In genomic region chr4:54064317-54065275, GRCh38 we compare ENCODE assay signal across 1 cellular context.
TF ChIP-seq lines count a peak whose summit lies in the region.

CHIC2 (minus strand) TSS chr4:54064605; CDS start chr4:54064300, 305 bp downstream.

TF ChIP-seq in HepG2, 621 proteins besides CTCF, POLR2A, EP300 and RAD21 (continued from another document and continues in another):
- TF ChIP-seq, protein P1, sequence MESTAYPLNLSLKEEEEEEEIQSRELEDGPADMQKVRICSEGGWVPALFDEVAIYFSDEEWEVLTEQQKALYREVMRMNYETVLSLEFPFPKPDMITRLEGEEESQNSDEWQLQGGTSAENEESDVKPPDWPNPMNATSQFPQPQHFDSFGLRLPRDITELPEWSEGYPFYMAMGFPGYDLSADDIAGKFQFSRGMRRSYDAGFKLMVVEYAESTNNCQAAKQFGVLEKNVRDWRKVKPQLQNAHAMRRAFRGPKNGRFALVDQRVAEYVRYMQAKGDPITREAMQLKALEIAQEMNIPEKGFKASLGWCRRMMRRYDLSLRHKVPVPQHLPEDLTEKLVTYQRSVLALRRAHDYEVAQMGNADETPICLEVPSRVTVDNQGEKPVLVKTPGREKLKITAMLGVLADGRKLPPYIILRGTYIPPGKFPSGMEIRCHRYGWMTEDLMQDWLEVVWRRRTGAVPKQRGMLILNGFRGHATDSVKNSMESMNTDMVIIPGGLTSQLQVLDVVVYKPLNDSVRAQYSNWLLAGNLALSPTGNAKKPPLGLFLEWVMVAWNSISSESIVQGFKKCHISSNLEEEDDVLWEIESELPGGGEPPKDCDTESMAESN (CRISPR knock-in tag; conservative IDR thresholded peaks at IDR 0.05): 0 out of 2 replicates have a peak, but pooled peaks have one; percentile 74
- TF ChIP-seq ELF4 (CRISPR knock-in tag; IDR thresholded peaks at IDR 0.05; ENCODE audit: borderline replicate concordance): 0 out of 2 replicates have a peak, but pooled peaks have one; percentile 11
- TF ChIP-seq NR0B2 (CRISPR knock-in tag; IDR thresholded peaks at IDR 0.05): peak; percentile 45; the same call in 1 of the 2 replicates
- 0 out of 2 replicates have a peak, but pooled peaks have one; percentile 69 for TF ChIP-seq MED1 (CRISPR knock-in tag; IDR thresholded peaks at IDR 0.05)
- no peak for TF ChIP-seq SNRNP70 (IDR thresholded peaks at IDR 0.05; ENCODE audit: low read depth, low read length)
- TF ChIP-seq TEF (CRISPR knock-in tag; IDR thresholded peaks at IDR 0.05): no peak
- TF ChIP-seq HDAC2 (CRISPR knock-in tag; IDR thresholded peaks at IDR 0.05): 0 out of 2 replicates have a peak, but pooled peaks have one; percentile 9
- peak; percentile 85; the same call in 2 of the 3 replicates for TF ChIP-seq MXI1 (IDR thresholded peaks at IDR 0.05; ENCODE audit: borderline replicate concordance, low read depth, low read length)
- 0 out of 2 replicates have a peak, but pooled peaks have one; percentile 21 for TF ChIP-seq CEBPG (CRISPR knock-in tag; IDR thresholded peaks at IDR 0.05)
- no peak for TF ChIP-seq ZNF275 (CRISPR knock-in tag; IDR thresholded peaks at IDR 0.05; ENCODE audit: borderline replicate concordance)
- peak; percentile 30; the same call in 1 of the 2 replicates for TF ChIP-seq ZNF564 (CRISPR knock-in tag; IDR thresholded peaks at IDR 0.05)
- TF ChIP-seq ZNF781 (CRISPR knock-in tag; IDR thresholded peaks at IDR 0.05; ENCODE audit: borderline replicate concordance, not compliant biosample characterization): peak; percentile 33
- TF ChIP-seq KLF11 (CRISPR knock-in tag; IDR thresholded peaks at IDR 0.05): peak; percentile 71; the same call in 1 of the 2 replicates
- TF ChIP-seq FOXP1 (IDR thresholded peaks at IDR 0.05): no peak; the same call in 1 of the 2 replicates
- peak; percentile 55 for TF ChIP-seq FOXP1 (CRISPR knock-in tag; IDR thresholded peaks at IDR 0.05)
- 0 out of 2 replicates have a peak, but pooled peaks have one; percentile 7 for TF ChIP-seq HNRNPL (IDR thresholded peaks at IDR 0.05; ENCODE audit: low read depth, low read length)
- TF ChIP-seq, protein P2, sequence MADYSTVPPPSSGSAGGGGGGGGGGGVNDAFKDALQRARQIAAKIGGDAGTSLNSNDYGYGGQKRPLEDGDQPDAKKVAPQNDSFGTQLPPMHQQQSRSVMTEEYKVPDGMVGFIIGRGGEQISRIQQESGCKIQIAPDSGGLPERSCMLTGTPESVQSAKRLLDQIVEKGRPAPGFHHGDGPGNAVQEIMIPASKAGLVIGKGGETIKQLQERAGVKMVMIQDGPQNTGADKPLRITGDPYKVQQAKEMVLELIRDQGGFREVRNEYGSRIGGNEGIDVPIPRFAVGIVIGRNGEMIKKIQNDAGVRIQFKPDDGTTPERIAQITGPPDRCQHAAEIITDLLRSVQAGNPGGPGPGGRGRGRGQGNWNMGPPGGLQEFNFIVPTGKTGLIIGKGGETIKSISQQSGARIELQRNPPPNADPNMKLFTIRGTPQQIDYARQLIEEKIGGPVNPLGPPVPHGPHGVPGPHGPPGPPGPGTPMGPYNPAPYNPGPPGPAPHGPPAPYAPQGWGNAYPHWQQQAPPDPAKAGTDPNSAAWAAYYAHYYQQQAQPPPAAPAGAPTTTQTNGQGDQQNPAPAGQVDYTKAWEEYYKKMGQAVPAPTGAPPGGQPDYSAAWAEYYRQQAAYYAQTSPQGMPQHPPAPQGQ (CRISPR knock-in tag; IDR thresholded peaks at IDR 0.05; ENCODE audit: borderline replicate concordance): no peak
- TF ChIP-seq FOSL2 (CRISPR knock-in tag; IDR thresholded peaks at IDR 0.05): no peak; the same call in 1 of the 2 replicates
- TF ChIP-seq HINFP (CRISPR knock-in tag; IDR thresholded peaks at IDR 0.05; ENCODE audit: low read depth): no peak
- TF ChIP-seq RBM22 (optimal IDR thresholded peaks at IDR 0.05; ENCODE audit: low read length): no peak
- TF ChIP-seq ATF7-NPFF (CRISPR knock-in tag; IDR thresholded peaks at IDR 0.05; ENCODE audit: low read depth): 0 out of 2 replicates have a peak, but pooled peaks have one; percentile 50
- no peak for TF ChIP-seq ZNF446 (CRISPR knock-in tag; IDR thresholded peaks at IDR 0.05)
- TF ChIP-seq IRF2 (CRISPR knock-in tag; IDR thresholded peaks at IDR 0.05): peak; percentile 52; the same call in 1 of the 2 replicates
- TF ChIP-seq CBFB (CRISPR knock-in tag; IDR thresholded peaks at IDR 0.05): peak; percentile 49; the same call in 1 of the 2 replicates
- TF ChIP-seq HOXD1 (CRISPR knock-in tag; IDR thresholded peaks at IDR 0.05): 0 out of 2 replicates have a peak, but pooled peaks have one; percentile 18
- TF ChIP-seq SYNCRIP (IDR thresholded peaks at IDR 0.05; ENCODE audit: insufficient read depth, low read depth, low read length): no peak
- TF ChIP-seq, protein P3, sequence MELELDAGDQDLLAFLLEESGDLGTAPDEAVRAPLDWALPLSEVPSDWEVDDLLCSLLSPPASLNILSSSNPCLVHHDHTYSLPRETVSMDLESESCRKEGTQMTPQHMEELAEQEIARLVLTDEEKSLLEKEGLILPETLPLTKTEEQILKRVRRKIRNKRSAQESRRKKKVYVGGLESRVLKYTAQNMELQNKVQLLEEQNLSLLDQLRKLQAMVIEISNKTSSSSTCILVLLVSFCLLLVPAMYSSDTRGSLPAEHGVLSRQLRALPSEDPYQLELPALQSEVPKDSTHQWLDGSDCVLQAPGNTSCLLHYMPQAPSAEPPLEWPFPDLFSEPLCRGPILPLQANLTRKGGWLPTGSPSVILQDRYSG (CRISPR knock-in tag; IDR thresholded peaks at IDR 0.05): no peak
- peak; percentile 69; the same call in 1 of the 2 replicates for TF ChIP-seq ZNF616 (CRISPR knock-in tag; IDR thresholded peaks at IDR 0.05; ENCODE audit: low read depth)
- no peak for TF ChIP-seq ZBTB37 (CRISPR knock-in tag; IDR thresholded peaks at IDR 0.05)
- peak; percentile 39; the same call in 1 of the 2 replicates for TF ChIP-seq SIN3B (IDR thresholded peaks at IDR 0.05; ENCODE audit: low read length)
- TF ChIP-seq ZNF788 (CRISPR knock-in tag; IDR thresholded peaks at IDR 0.05; ENCODE audit: borderline replicate concordance): peak; percentile 32; the same call in 1 of the 2 replicates
- no peak; the same call in 1 of the 2 replicates for TF ChIP-seq GABPA (IDR thresholded peaks at IDR 0.05; ENCODE audit: low read depth, low read length)
- peak; percentile 60 for TF ChIP-seq GABPA (CRISPR knock-in tag; IDR thresholded peaks at IDR 0.05; ENCODE audit: low read depth)
- TF ChIP-seq KAT7 (CRISPR knock-in tag; IDR thresholded peaks at IDR 0.05; ENCODE audit: borderline replicate concordance): peak; percentile 44; the same call in 1 of the 2 replicates
- TF ChIP-seq, protein P4, sequence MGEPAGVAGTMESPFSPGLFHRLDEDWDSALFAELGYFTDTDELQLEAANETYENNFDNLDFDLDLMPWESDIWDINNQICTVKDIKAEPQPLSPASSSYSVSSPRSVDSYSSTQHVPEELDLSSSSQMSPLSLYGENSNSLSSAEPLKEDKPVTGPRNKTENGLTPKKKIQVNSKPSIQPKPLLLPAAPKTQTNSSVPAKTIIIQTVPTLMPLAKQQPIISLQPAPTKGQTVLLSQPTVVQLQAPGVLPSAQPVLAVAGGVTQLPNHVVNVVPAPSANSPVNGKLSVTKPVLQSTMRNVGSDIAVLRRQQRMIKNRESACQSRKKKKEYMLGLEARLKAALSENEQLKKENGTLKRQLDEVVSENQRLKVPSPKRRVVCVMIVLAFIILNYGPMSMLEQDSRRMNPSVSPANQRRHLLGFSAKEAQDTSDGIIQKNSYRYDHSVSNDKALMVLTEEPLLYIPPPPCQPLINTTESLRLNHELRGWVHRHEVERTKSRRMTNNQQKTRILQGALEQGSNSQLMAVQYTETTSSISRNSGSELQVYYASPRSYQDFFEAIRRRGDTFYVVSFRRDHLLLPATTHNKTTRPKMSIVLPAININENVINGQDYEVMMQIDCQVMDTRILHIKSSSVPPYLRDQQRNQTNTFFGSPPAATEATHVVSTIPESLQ (CRISPR knock-in tag; conservative IDR thresholded peaks at IDR 0.05): no peak
- TF ChIP-seq MIER3 (CRISPR knock-in tag; IDR thresholded peaks at IDR 0.05; ENCODE audit: borderline replicate concordance): peak; percentile 69; the same call in 1 of the 2 replicates
- TF ChIP-seq GATAD1 (CRISPR knock-in tag; IDR thresholded peaks at IDR 0.05): peak; percentile 76
- TF ChIP-seq, protein P5, sequence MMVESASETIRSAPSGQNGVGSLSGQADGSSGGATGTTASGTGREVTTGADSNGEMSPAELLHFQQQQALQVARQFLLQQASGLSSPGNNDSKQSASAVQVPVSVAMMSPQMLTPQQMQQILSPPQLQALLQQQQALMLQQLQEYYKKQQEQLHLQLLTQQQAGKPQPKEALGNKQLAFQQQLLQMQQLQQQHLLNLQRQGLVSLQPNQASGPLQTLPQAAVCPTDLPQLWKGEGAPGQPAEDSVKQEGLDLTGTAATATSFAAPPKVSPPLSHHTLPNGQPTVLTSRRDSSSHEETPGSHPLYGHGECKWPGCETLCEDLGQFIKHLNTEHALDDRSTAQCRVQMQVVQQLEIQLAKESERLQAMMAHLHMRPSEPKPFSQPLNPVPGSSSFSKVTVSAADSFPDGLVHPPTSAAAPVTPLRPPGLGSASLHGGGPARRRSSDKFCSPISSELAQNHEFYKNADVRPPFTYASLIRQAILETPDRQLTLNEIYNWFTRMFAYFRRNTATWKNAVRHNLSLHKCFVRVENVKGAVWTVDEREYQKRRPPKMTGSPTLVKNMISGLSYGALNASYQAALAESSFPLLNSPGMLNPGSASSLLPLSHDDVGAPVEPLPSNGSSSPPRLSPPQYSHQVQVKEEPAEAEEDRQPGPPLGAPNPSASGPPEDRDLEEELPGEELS (CRISPR knock-in tag; IDR thresholded peaks at IDR 0.05): peak; percentile 76; the same call in 1 of the 2 replicates
- TF ChIP-seq, protein P6, sequence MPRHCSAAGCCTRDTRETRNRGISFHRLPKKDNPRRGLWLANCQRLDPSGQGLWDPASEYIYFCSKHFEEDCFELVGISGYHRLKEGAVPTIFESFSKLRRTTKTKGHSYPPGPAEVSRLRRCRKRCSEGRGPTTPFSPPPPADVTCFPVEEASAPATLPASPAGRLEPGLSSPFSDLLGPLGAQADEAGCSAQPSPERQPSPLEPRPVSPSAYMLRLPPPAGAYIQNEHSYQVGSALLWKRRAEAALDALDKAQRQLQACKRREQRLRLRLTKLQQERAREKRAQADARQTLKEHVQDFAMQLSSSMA (CRISPR knock-in tag; IDR thresholded peaks at IDR 0.05): no peak
- TF ChIP-seq SNAPC2 (CRISPR knock-in tag; IDR thresholded peaks at IDR 0.05): peak; percentile 44; the same call in 1 of the 2 replicates
- TF ChIP-seq TFE3 (CRISPR knock-in tag; IDR thresholded peaks at IDR 0.05): peak; percentile 29; the same call in 1 of the 2 replicates
- TF ChIP-seq, protein P7, sequence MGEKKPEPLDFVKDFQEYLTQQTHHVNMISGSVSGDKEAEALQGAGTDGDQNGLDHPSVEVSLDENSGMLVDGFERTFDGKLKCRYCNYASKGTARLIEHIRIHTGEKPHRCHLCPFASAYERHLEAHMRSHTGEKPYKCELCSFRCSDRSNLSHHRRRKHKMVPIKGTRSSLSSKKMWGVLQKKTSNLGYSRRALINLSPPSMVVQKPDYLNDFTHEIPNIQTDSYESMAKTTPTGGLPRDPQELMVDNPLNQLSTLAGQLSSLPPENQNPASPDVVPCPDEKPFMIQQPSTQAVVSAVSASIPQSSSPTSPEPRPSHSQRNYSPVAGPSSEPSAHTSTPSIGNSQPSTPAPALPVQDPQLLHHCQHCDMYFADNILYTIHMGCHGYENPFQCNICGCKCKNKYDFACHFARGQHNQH (CRISPR knock-in tag; IDR thresholded peaks at IDR 0.05): peak; percentile 67
